In the genomic region with DNA sequence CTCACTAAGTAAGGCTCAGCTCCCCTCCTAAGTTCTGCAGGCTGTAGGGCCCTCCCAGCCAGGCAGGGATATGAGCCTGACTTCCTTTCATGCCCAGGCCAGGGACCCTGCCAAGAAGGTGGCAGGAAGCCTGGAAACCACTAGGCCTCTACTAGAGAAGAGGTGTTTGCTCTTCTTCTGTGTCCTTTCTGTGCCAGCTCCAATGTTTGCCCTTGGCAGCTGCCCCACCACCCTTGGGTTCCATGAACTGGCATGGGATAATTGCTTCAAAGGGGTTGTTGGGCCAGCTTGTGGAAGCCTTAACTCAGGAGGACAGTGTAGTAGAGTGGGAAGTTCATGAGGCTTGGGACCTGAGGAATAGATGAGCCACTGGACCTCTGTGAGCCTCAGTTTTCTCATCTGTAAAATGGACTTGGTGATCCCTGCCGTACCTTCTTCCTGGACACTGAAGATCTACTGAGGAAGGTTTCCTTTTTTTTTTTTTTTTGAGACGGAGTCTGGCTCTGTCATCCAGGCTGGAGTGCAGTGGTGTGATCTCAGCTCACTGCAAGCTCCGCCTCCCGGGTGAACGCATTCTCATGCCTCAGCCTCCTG, we compare ENCODE assay signal across 21 cellular contexts. TPM values are rescaled to one million over a fixed set of nuclear protein-coding genes. Genes with fewer than 3 reads are reported as not detected.
DNase-seq lines count a peak whose midpoint lies in the region; ATAC-seq and TF ChIP-seq lines count a peak whose summit lies in the region.
"Had no signal": no experiment of that assay in that cellular context is flagged by ENCODE, and none has a peak within 500 bp of the region (broad histone marks: within the 10 kb centered on the region; RNA-seq: fewer than 3 reads in every experiment).

No MANE protein-coding gene starts in this region.

- no peak for TF ChIP-seq CTCF in C4-2B (conservative IDR thresholded peaks at IDR 0.05)

- H3K27me3 Mint-ChIP-seq in central memory CD8-positive, alpha-beta T cell = no peaks in the 10 kb centered on the region
- no peaks in the 10 kb centered on the region for H3K27me3 Mint-ChIP-seq in natural killer cell treated with Interleukin-12 subunit alpha and Interleukin-12 subunit beta and Interleukin-15 and Interleukin-18, amount 100 ng/mL, for 72 hours
- H3K27me3 Mint-ChIP-seq: activated T-cell treated with anti-CD3 and anti-CD28 coated beads, Interleukin-2, amount 50 U/mL, for 24 hours; progenitor cell of endocrine pancreas; stimulated activated naive CD8-positive, alpha-beta T cell treated with anti-CD3 and anti-CD28 coated beads, Interleukin-15, Interleukin-2, amounts not matched to agents 100 ng/mL and 50 ng/mL, for 24 hours had no signal

- DNase-seq in NCI-H1092 treated with DMSO at 0.1 percent for 48 hours (lab: John Stamatoyannopoulos, UW) (peak; percentile 34), SK-N-DZ (ENCODE audit: low spot score) (no peak), COR-L47 (lab: John Stamatoyannopoulos, UW) (no peak), hippocampal formation (lab: John Stamatoyannopoulos, UW) (no peak)
- DNase-seq in central memory CD8-positive, alpha-beta T cell (ENCODE audit: low spot score in 2 of 2) = no peak
- no peak for DNase-seq in natural killer cell treated with Interleukin-12 subunit alpha and Interleukin-12 subunit beta and Interleukin-15 and Interleukin-18, amount 100 ng/mL, for 72 hours (ENCODE audit: low spot score)
- no peak for DNase-seq in activated naive CD4-positive, alpha-beta T cell treated with anti-CD3 and anti-CD28 coated beads, Interleukin-2, amount 50 U/mL, for 72 hours (ENCODE audit: low spot score in 2 of 2)
- DNase-seq: activated CD4-positive, alpha-beta T cell treated with anti-CD3 and anti-CD28 coated beads for 4 hours; activated T-cell treated with anti-CD3 and anti-CD28 coated beads, Interleukin-2, amount 50 U/mL, for 24 hours; foreskin keratinocyte; lower lobe of right lung; naive thymus-derived CD4-positive, alpha-beta T cell; NCI-H1417 treated with DMSO at 0.1 percent for 48 hours; NCI-H2227 treated with DMSO at 0.1 percent for 48 hours; SHP77 treated with DMSO at 0.1 percent for 48 hours; stimulated activated CD4-positive, alpha-beta T cell treated with anti-CD3 and anti-CD28 coated beads, Interleukin-15, amount 100 ng/mL, for 24 hours had no signal

- H3K4me3 Mint-ChIP-seq in central memory CD8-positive, alpha-beta T cell = no peak overlapping the region
- no peak overlapping the region for H3K4me3 Mint-ChIP-seq in natural killer cell treated with Interleukin-12 subunit alpha and Interleukin-12 subunit beta and Interleukin-15 and Interleukin-18, amount 100 ng/mL, for 72 hours
- H3K4me3 Mint-ChIP-seq: activated T-cell treated with anti-CD3 and anti-CD28 coated beads, Interleukin-2, amount 50 U/mL, for 24 hours; stimulated activated naive CD8-positive, alpha-beta T cell treated with anti-CD3 and anti-CD28 coated beads, Interleukin-15, Interleukin-2, amounts not matched to agents 100 ng/mL and 50 ng/mL, for 24 hours had no signal

- ATAC-seq in central memory CD8-positive, alpha-beta T cell (replicated peaks; ENCODE audit: extremely low read depth, poor library complexity, severe bottlenecking) = no peak
- ATAC-seq in natural killer cell treated with Interleukin-12 subunit alpha and Interleukin-12 subunit beta and Interleukin-15 and Interleukin-18, amount 100 ng/mL, for 72 hours = no peak
- ATAC-seq in activated naive CD4-positive, alpha-beta T cell treated with anti-CD3 and anti-CD28 coated beads, Interleukin-2, amount 50 U/mL, for 72 hours = no peak
- ATAC-seq: foreskin keratinocyte; GM12878; lower lobe of right lung; naive thymus-derived CD4-positive, alpha-beta T cell had no signal

- H3K9me3 Mint-ChIP-seq in central memory CD8-positive, alpha-beta T cell = no peaks in the 10 kb centered on the region
- no peaks in the 10 kb centered on the region for H3K9me3 Mint-ChIP-seq in natural killer cell treated with Interleukin-12 subunit alpha and Interleukin-12 subunit beta and Interleukin-15 and Interleukin-18, amount 100 ng/mL, for 72 hours
- no peaks in the 10 kb centered on the region for H3K9me3 Mint-ChIP-seq in activated naive CD4-positive, alpha-beta T cell treated with anti-CD3 and anti-CD28 coated beads, Interleukin-2, amount 50 U/mL, for 72 hours
- H3K9me3 Mint-ChIP-seq: activated T-cell treated with anti-CD3 and anti-CD28 coated beads, Interleukin-2, amount 50 U/mL, for 24 hours; stimulated activated naive CD8-positive, alpha-beta T cell treated with anti-CD3 and anti-CD28 coated beads, Interleukin-15, Interleukin-2, amounts not matched to agents 100 ng/mL and 50 ng/mL, for 24 hours had no signal

- peak overlapping the region; percentile 7 for H3K27ac Mint-ChIP-seq in central memory CD8-positive, alpha-beta T cell (ENCODE audit: low read depth)
- peak overlapping the region; percentile 18 to 58 for H3K27ac Mint-ChIP-seq in natural killer cell treated with Interleukin-12 subunit alpha and Interleukin-12 subunit beta and Interleukin-15 and Interleukin-18, amount 100 ng/mL, for 72 hours
- H3K27ac Mint-ChIP-seq in activated naive CD4-positive, alpha-beta T cell treated with anti-CD3 and anti-CD28 coated beads, Interleukin-2, amount 50 U/mL, for 72 hours = peak overlapping the region in 1 of 2 donors; percentile 81
- H3K27ac Mint-ChIP-seq: progenitor cell of endocrine pancreas; stimulated activated naive CD8-positive, alpha-beta T cell treated with anti-CD3 and anti-CD28 coated beads, Interleukin-15, Interleukin-2, amounts not matched to agents 100 ng/mL and 50 ng/mL, for 24 hours had no signal

- peaks cover 6% of the 10 kb centered on the region for H3K36me3 Mint-ChIP-seq in central memory CD8-positive, alpha-beta T cell (ENCODE audit: insufficient read depth)
- no peaks in the 10 kb centered on the region for H3K36me3 Mint-ChIP-seq in natural killer cell treated with Interleukin-12 subunit alpha and Interleukin-12 subunit beta and Interleukin-15 and Interleukin-18, amount 100 ng/mL, for 72 hours
- peaks cover 4 to 5% of the 10 kb centered on the region in 2 donors for H3K36me3 Mint-ChIP-seq in activated naive CD4-positive, alpha-beta T cell treated with anti-CD3 and anti-CD28 coated beads, Interleukin-2, amount 50 U/mL, for 72 hours

- H3K27ac ChIP-seq in C4-2B = peak overlapping the region; percentile 82
- H3K27ac ChIP-seq: foreskin keratinocyte, HL-60 had no signal

- peaks cover 59% of the 10 kb centered on the region for H3K4me1 Mint-ChIP-seq in central memory CD8-positive, alpha-beta T cell
- H3K4me1 Mint-ChIP-seq in natural killer cell treated with Interleukin-12 subunit alpha and Interleukin-12 subunit beta and Interleukin-15 and Interleukin-18, amount 100 ng/mL, for 72 hours (ENCODE audit: low read depth in 2 of 2) = peaks cover 49 to 50% of the 10 kb centered on the region in 2 donors

RNA-seq across cellular contexts. Expression of gene SLC35F6, which starts 3.9 kb away (rescaled TPM):
- total RNA-seq in natural killer cell treated with Interleukin-12 subunit alpha and Interleukin-12 subunit beta and Interleukin-15 and Interleukin-18, amount 100 ng/mL, for 72 hours = 10 to 100 TPM; 15.5 to 17.7 TPM
- total RNA-seq in activated naive CD4-positive, alpha-beta T cell treated with anti-CD3 and anti-CD28 coated beads, Interleukin-2, amount 50 U/mL, for 72 hours = 1 to 10 TPM; 5.1 to 8.6 TPM
- 9.6 and 14.2 TPM in 2 replicates for polyA plus RNA-seq in SK-N-DZ (2014; cell fraction: cytosol; rRNA removed)
- polyA plus RNA-seq in SK-N-DZ (2014; cell fraction: nucleus; rRNA removed) = 5.0 and 5.2 TPM in 2 replicates

RNA-seq across cellular contexts. Expression of gene CENPA, which starts 17.9 kb away (rescaled TPM):
- total RNA-seq in natural killer cell treated with Interleukin-12 subunit alpha and Interleukin-12 subunit beta and Interleukin-15 and Interleukin-18, amount 100 ng/mL, for 72 hours = 10 to 100 TPM; 18.5 to 32.1 TPM
- total RNA-seq in activated naive CD4-positive, alpha-beta T cell treated with anti-CD3 and anti-CD28 coated beads, Interleukin-2, amount 50 U/mL, for 72 hours = 10 to 100 TPM; 26.9 to 38.1 TPM
- polyA plus RNA-seq in SK-N-DZ (2014; cell fraction: cytosol; rRNA removed) = 21.6 and 41.6 TPM in 2 replicates
- 12.3 and 21.0 TPM in 2 replicates for polyA plus RNA-seq in SK-N-DZ (2014; cell fraction: nucleus; rRNA removed)
- polyA plus RNA-seq: naive thymus-derived CD4-positive, alpha-beta T cell had no signal
